11 cellular contexts compared by ENCODE assay signal in genomic region chr6:144434308-144434990, GRCh38.
DNase-seq lines count a peak whose midpoint lies in the region; ATAC-seq and TF ChIP-seq lines count a peak whose summit lies in the region.
"Had no signal": no experiment of that assay in that cellular context is flagged by ENCODE, and none has a peak within 500 bp of the region (broad histone marks: within the 10 kb centered on the region; RNA-seq: fewer than 3 reads in every experiment).

No MANE protein-coding gene starts in this region.

- peaks cover 68% of the 10 kb centered on the region for H3K36me3 ChIP-seq in CD4-positive, CD25-positive, alpha-beta regulatory T cell (ENCODE audit: control insufficient read depth, insufficient read depth, low read length)

- intact Hi-C loops in posterior cingulate gyrus (cut with DNase I): no loop called here

- H3K4me1 ChIP-seq in CD4-positive, CD25-positive, alpha-beta regulatory T cell (ENCODE audit: control insufficient read depth, insufficient read depth, low read length, poor library complexity, severe bottlenecking): no peaks in the 10 kb centered on the region

- peaks cover 62% of the 10 kb centered on the region for H3K36me3 Mint-ChIP-seq in CD4-positive, CD25-positive, alpha-beta regulatory T cell
- H3K36me3 Mint-ChIP-seq in endothelial cell (ENCODE audit: low read depth, unreplicated experiment): peaks cover 58% of the 10 kb centered on the region
- H3K36me3 Mint-ChIP-seq in naive B cell: peaks cover 38 to 57% of the 10 kb centered on the region in 2 donors

- no peak for TF ChIP-seq CTCF in endothelial cell (IDR thresholded peaks at IDR 0.05; ENCODE audit: unreplicated experiment)

- no peaks in the 10 kb centered on the region for H3K27me3 ChIP-seq in CD4-positive, CD25-positive, alpha-beta regulatory T cell (ENCODE audit: control insufficient read depth, insufficient read depth, low read length)

- no peak overlapping the region for H3K4me3 Mint-ChIP-seq in CD4-positive, CD25-positive, alpha-beta regulatory T cell
- peak overlapping the region; percentile 53 for H3K4me3 Mint-ChIP-seq in endothelial cell (ENCODE audit: unreplicated experiment)
- H3K4me3 Mint-ChIP-seq in naive B cell: no peak overlapping the region

- H3K9me3 Mint-ChIP-seq in CD4-positive, CD25-positive, alpha-beta regulatory T cell: peaks cover 0 to 2% (median 0%) of the 10 kb centered on the region in 7 donors
- H3K9me3 Mint-ChIP-seq in endothelial cell (ENCODE audit: unreplicated experiment) (no peaks in the 10 kb centered on the region), naive B cell (no peaks in the 10 kb centered on the region)

- no peaks in the 10 kb centered on the region for H3K27me3 Mint-ChIP-seq in CD4-positive, CD25-positive, alpha-beta regulatory T cell
- peaks cover 3% of the 10 kb centered on the region for H3K27me3 Mint-ChIP-seq in endothelial cell (ENCODE audit: unreplicated experiment)
- no peaks in the 10 kb centered on the region for H3K27me3 Mint-ChIP-seq in naive B cell

- no peak overlapping the region for H3K27ac ChIP-seq in CD4-positive, CD25-positive, alpha-beta regulatory T cell (ENCODE audit: insufficient read depth, low read length, poor library complexity, severe bottlenecking)

- peak overlapping the region; percentile 4 to 85 (median 67) for H3K27ac Mint-ChIP-seq in CD4-positive, CD25-positive, alpha-beta regulatory T cell
- no peak overlapping the region for H3K27ac Mint-ChIP-seq in endothelial cell (ENCODE audit: unreplicated experiment)
- peak overlapping the region in 4 of 6 donors; percentile 27 to 90 (median 54) for H3K27ac Mint-ChIP-seq in naive B cell

- no peak for ATAC-seq in CD4-positive, CD25-positive, alpha-beta regulatory T cell (ENCODE audit: low read depth in 2 of 2)
- no peak for ATAC-seq in naive B cell (ENCODE audit: low read depth in 2 of 2)
- no peak for ATAC-seq in GM18873 (IDR thresholded peaks at IDR 0.05; ENCODE audit: low FRiP score, unreplicated experiment)

- no peaks in the 10 kb centered on the region for H3K9me3 ChIP-seq in CD4-positive, CD25-positive, alpha-beta regulatory T cell (ENCODE audit: control insufficient read depth in 2 of 2, low read length in 2 of 2)

- no peak overlapping the region for H3K4me3 ChIP-seq in CD4-positive, CD25-positive, alpha-beta regulatory T cell (ENCODE audit: low read depth, low read length)

- peak in 1 of 3 donors; percentile 15 for DNase-seq in CD4-positive, CD25-positive, alpha-beta regulatory T cell
- DNase-seq in NCI-H226 (peak; percentile 59), endothelial cell (ENCODE audit: low spot score) (no peak), naive B cell (no peak), DMS79 treated with DMSO at 0.1 percent for 48 hours (lab: John Stamatoyannopoulos, UW) (no peak), posterior cingulate gyrus (no peak), HT-29 (ENCODE audit: low spot score) (no peak)
- DNase-seq: activated CD4-positive, CD25-positive, alpha-beta regulatory T cell treated with anti-CD3 and anti-CD28 coated beads, Interleukin-2, amount 50 U/mL, for 72 hours; left cardiac atrium; NCI-H748 treated with DMSO at 0.1 percent for 48 hours had no signal

- H3K4me1 Mint-ChIP-seq in CD4-positive, CD25-positive, alpha-beta regulatory T cell: peaks cover 5 to 13% (median 7%) of the 10 kb centered on the region in 4 donors
- H3K4me1 Mint-ChIP-seq in endothelial cell (ENCODE audit: unreplicated experiment) (no peaks in the 10 kb centered on the region), naive B cell (peaks cover 0 to 16% (median 10%) of the 10 kb centered on the region in 3 donors)
